8 cellular contexts compared by ENCODE assay signal in the genomic region with DNA sequence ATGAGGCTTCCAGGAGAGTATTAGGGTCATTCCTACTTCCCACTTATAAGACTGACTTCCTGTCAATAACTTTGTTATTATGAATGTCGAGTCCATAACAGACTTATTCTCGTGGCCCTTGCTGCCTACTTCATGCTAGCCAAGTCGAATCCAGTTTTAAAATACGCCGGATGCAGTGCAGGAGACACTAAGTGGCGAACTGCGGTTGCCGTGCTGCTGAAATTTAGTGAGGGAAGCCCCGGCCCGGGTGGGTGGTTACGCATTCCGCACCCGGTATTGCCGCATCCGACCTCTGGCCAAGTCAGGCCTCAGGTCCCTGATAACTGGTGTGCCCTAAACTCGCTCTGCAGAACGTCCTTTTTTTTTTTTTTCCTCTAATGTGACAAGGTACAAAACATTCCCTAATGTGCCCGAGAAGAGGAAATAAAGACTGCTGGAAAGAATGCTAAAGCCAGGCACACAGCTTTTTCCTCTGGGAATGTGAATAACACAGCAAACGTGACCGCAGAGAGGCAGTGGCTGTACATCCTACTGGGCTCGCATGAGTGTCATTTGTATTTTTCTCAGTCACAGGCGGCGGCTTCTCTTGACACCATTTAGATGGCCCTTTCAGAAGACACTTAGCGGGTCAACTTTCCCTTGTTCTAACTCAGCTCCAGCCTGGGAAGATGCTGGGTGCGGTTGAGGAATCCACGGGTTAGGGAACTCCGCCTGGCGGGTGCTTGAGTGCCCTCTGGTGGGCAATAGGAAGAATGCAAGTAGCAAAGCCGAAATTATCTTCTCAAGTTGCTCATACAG. TPM values are rescaled to one million over a fixed set of nuclear protein-coding genes. Genes with fewer than 3 reads are reported as not detected.
DNase-seq lines count a peak whose midpoint lies in the region; ATAC-seq and TF ChIP-seq lines count a peak whose summit lies in the region.

No MANE protein-coding gene starts in this region.

- no peak for TF ChIP-seq POLR2A in Peyer's patch (IDR thresholded peaks at IDR 0.05)

- TF ChIP-seq CTCF in Peyer's patch (IDR thresholded peaks at IDR 0.05) = peak; percentile 77 to 94 (median 88)

- H4K12ac ChIP-seq in trophoblast cell (ENCODE audit: low read depth, low read length) = no peak overlapping the region

- DNase-seq in SIG-M5 treated with dmso at 0.1 percent for 504 hours (lab: John Stamatoyannopoulos, UW; ENCODE audit: unreplicated experiment) (peak; percentile 26), SIG-M5 (lab: John Stamatoyannopoulos, UW) (no peak), Peyer's patch (peak; percentile 38 to 80 (median 65)), Right ventricle myocardium inferior (ENCODE audit: missing footprints) (peak; percentile 90), trophoblast cell (peak; percentile 73 to 91)
- peak; percentile 62 for DNase-seq in activated naive CD8-positive, alpha-beta T cell treated with anti-CD3 and anti-CD28 coated beads, Interleukin-2, amount 10 ng/mL, durations not matched to agents 7 days and 5 days

- WGBS in trophoblast cell (ENCODE audit: extremely low coverage, insufficient coverage, insufficient read length) = no CpG with 5 or more reads among the region's 29 CpGs

- H3K27ac Mint-ChIP-seq in activated naive CD8-positive, alpha-beta T cell treated with anti-CD3 and anti-CD28 coated beads, Interleukin-2, amount 10 ng/mL, durations not matched to agents 7 days and 5 days = no peak overlapping the region

- H2BK5ac ChIP-seq in trophoblast cell (ENCODE audit: low read depth, low read length, poor library complexity) = no peak overlapping the region

- H3K4me3 Mint-ChIP-seq in activated naive CD8-positive, alpha-beta T cell treated with anti-CD3 and anti-CD28 coated beads, Interleukin-2, amount 10 ng/mL, durations not matched to agents 7 days and 5 days = peak overlapping the region; percentile 22

- H3K9me3 ChIP-seq in Peyer's patch = no peaks in the 10 kb centered on the region
- peaks cover 4% of the 10 kb centered on the region for H3K9me3 ChIP-seq in trophoblast cell (ENCODE audit: insufficient read depth, low read depth, low read length)

- peak; percentile 62 for ATAC-seq in HG03378 (IDR thresholded peaks at IDR 0.05; ENCODE audit: unreplicated experiment)
- ATAC-seq in activated naive CD8-positive, alpha-beta T cell treated with anti-CD3 and anti-CD28 coated beads, Interleukin-2, amount 10 ng/mL, durations not matched to agents 7 days and 5 days (ENCODE audit: low read depth) = peak; percentile 43
- ATAC-seq in Right ventricle myocardium inferior = peak; percentile 81
- no peak for ATAC-seq in GM18858 (IDR thresholded peaks at IDR 0.05; ENCODE audit: unreplicated experiment)

- H3K79me1 ChIP-seq in trophoblast cell (ENCODE audit: low read length) = no peaks in the 10 kb centered on the region

- H4K91ac ChIP-seq in trophoblast cell (ENCODE audit: low read depth, low read length) = no peak overlapping the region

- no peak overlapping the region for H2BK12ac ChIP-seq in trophoblast cell (ENCODE audit: low read length)

- peaks cover 6% of the 10 kb centered on the region for H3K9me3 Mint-ChIP-seq in activated naive CD8-positive, alpha-beta T cell treated with anti-CD3 and anti-CD28 coated beads, Interleukin-2, amount 10 ng/mL, durations not matched to agents 7 days and 5 days

- H2BK120ac ChIP-seq in trophoblast cell (ENCODE audit: insufficient read depth, low read length, poor library complexity) = no peak overlapping the region

- H3K9ac ChIP-seq in trophoblast cell (ENCODE audit: low read length) = no peak overlapping the region

- H3K36me3 ChIP-seq in Peyer's patch (no peaks in the 10 kb centered on the region), trophoblast cell (ENCODE audit: control insufficient read depth in 1 of 2, insufficient read depth in 2 of 2, low read length in 2 of 2) (no peaks in the 10 kb centered on the region)

- intact Hi-C loops in Right ventricle myocardium inferior (cut with DNase I) = loop anchor here (1.0 kb wide), 1 partner anchor 75 kb away; no protein-coding TSS in a partner anchor

- H2AFZ ChIP-seq in trophoblast cell (ENCODE audit: insufficient read depth, low read length, poor library complexity) = peak overlapping the region; percentile 10

- no peak overlapping the region for H3K4me3 ChIP-seq in Peyer's patch
- H3K4me3 ChIP-seq in trophoblast cell (ENCODE audit: low read depth, low read length) = no peak overlapping the region

- no peak overlapping the region for H3K18ac ChIP-seq in trophoblast cell (ENCODE audit: low read length)

- H3K4me2 ChIP-seq in trophoblast cell (ENCODE audit: low read length) = no peak overlapping the region

- peaks cover 15% of the 10 kb centered on the region for H3K4me1 Mint-ChIP-seq in activated naive CD8-positive, alpha-beta T cell treated with anti-CD3 and anti-CD28 coated beads, Interleukin-2, amount 10 ng/mL, durations not matched to agents 7 days and 5 days

- H3K4ac ChIP-seq in trophoblast cell (ENCODE audit: low read depth, low read length) = no peak overlapping the region

- POLR2A ChIA-PET in activated naive CD8-positive, alpha-beta T cell treated with anti-CD3 and anti-CD28 coated beads, Interleukin-2, amount 10 ng/mL, durations not matched to agents 7 days and 5 days (lab: Charles Lee) = no interaction called here

- H3K4me1 ChIP-seq in Peyer's patch (no peaks in the 10 kb centered on the region), trophoblast cell (ENCODE audit: control insufficient read depth in 1 of 2, insufficient read depth in 2 of 2, low read length in 2 of 2) (peaks cover 2% of the 10 kb centered on the region in 2 experiments)

- no peak overlapping the region for H3K23ac ChIP-seq in trophoblast cell (ENCODE audit: low read length)

- H3K36me3 Mint-ChIP-seq in activated naive CD8-positive, alpha-beta T cell treated with anti-CD3 and anti-CD28 coated beads, Interleukin-2, amount 10 ng/mL, durations not matched to agents 7 days and 5 days = peaks cover 11% of the 10 kb centered on the region

- no peak overlapping the region for H2AK5ac ChIP-seq in trophoblast cell (ENCODE audit: low read length)

- H3K27ac ChIP-seq in Peyer's patch = peak overlapping the region in 1 of 4 donors; percentile 37
- H3K27ac ChIP-seq in trophoblast cell (ENCODE audit: low read depth, low read length) = no peak overlapping the region

- no peaks in the 10 kb centered on the region for H3K27me3 Mint-ChIP-seq in activated naive CD8-positive, alpha-beta T cell treated with anti-CD3 and anti-CD28 coated beads, Interleukin-2, amount 10 ng/mL, durations not matched to agents 7 days and 5 days

- H3K27me3 ChIP-seq in Peyer's patch = no peaks in the 10 kb centered on the region
- no peaks in the 10 kb centered on the region for H3K27me3 ChIP-seq in trophoblast cell (ENCODE audit: insufficient read depth, low read length)

- H4K8ac ChIP-seq in trophoblast cell (ENCODE audit: low read depth, low read length) = peak overlapping the region; percentile 8

- H3K14ac ChIP-seq in trophoblast cell (ENCODE audit: low read length) = no peak overlapping the region

- H3K79me2 ChIP-seq in trophoblast cell (ENCODE audit: control insufficient read depth, insufficient read depth, low read length, poor library complexity) = no peaks in the 10 kb centered on the region

RNA-seq across cellular contexts. Expression of a gene that starts 7.1 kb away (rescaled TPM):
- total RNA-seq in Peyer's patch (10 to 100 TPM; 34.6 to 83.5 (median 43.6) TPM), Right ventricle myocardium inferior (89.7 TPM)
- total RNA-seq in activated naive CD8-positive, alpha-beta T cell treated with anti-CD3 and anti-CD28 coated beads, Interleukin-2, amount 10 ng/mL, durations not matched to agents 7 days and 5 days = 10 to 100 TPM; 60.9 to 66.6 TPM
- 35.9 and 37.5 TPM in 2 replicates for polyA plus RNA-seq in trophoblast cell (2013)
